Comparison of ENCODE assay signal across 9 cellular contexts in genomic region chr14:55272922-55273321, GRCh38. TPM values are rescaled to one million over a fixed set of nuclear protein-coding genes. Genes with fewer than 3 reads are reported as not detected.
A peak's percentile ranks its signal among the peaks of the same experiment; 100 is the strongest.
DNase-seq lines count a peak whose midpoint lies in the region; ATAC-seq and TF ChIP-seq lines count a peak whose summit lies in the region.
"Had no signal": no experiment of that assay in that cellular context is flagged by ENCODE, and none has a peak within 500 bp of the region (broad histone marks: within the 10 kb centered on the region; RNA-seq: fewer than 3 reads in every experiment).

No MANE protein-coding gene starts in this region.

- WGBS in hepatocyte (ENCODE audit: low lambda C conversion rate, missing lambda C conversion rate), result 35% methylated on average over 2 of the region's 2 CpGs
- WGBS in stomach, 5 donors, result 21 to 49% (median 24%) methylated on average over 2 of the region's 2 CpGs

- no peaks in the 10 kb centered on the region for H3K9me2 ChIP-seq in hepatocyte (replicated peaks; ENCODE audit: insufficient read depth)

- no peaks in the 10 kb centered on the region for H3K27me3 ChIP-seq in hepatocyte
- H3K27me3 ChIP-seq in stomach, result no peaks in the 10 kb centered on the region
- H3K27me3 ChIP-seq: sigmoid colon had no signal

- H3K27ac ChIP-seq in hepatocyte, result peak overlapping the region; percentile 98
- peak overlapping the region in 4 of 5 donors; percentile 94 to 99 (median 96) for H3K27ac ChIP-seq in stomach

- peaks cover 56% of the 10 kb centered on the region for H4K20me1 ChIP-seq in hepatocyte (ENCODE audit: insufficient read depth, poor library complexity, severe bottlenecking)

- intact Hi-C loops in activated CD4-positive, alpha-beta memory T cell treated with anti-CD3 and anti-CD28 coated beads for 36 hours (cut with micrococcal nuclease), result loop anchor here (1.0 to 10.0 kb wide), 4 partner anchors 34 to 309 kb away; partner anchors contain the start of gene KTN1
- intact Hi-C loops in stomach (cut with DNase I; ENCODE audit: low total_unique reads), result no loop called here

- no peak for TF ChIP-seq POLR2A in stomach (IDR thresholded peaks at IDR 0.05)

- TF ChIP-seq EP300 in stomach (IDR thresholded peaks at IDR 0.05), result no peak

- H3K27me3 Mint-ChIP-seq in activated CD8-positive, alpha-beta memory T cell treated with anti-CD3 and anti-CD28 coated beads, Interleukin-2, amount 10 ng/mL, durations not matched to agents 7 days and 5 days, result no peaks in the 10 kb centered on the region
- no peaks in the 10 kb centered on the region for H3K27me3 Mint-ChIP-seq in activated CD4-positive, alpha-beta memory T cell treated with anti-CD3 and anti-CD28 coated beads for 36 hours

- peak overlapping the region; percentile 42 for H3K4me3 Mint-ChIP-seq in activated CD8-positive, alpha-beta memory T cell treated with anti-CD3 and anti-CD28 coated beads, Interleukin-2, amount 10 ng/mL, durations not matched to agents 7 days and 5 days
- H3K4me3 Mint-ChIP-seq in activated CD4-positive, alpha-beta memory T cell treated with anti-CD3 and anti-CD28 coated beads for 36 hours, result peak overlapping the region; percentile 87

- H3K9me3 ChIP-seq in hepatocyte (ENCODE audit: low read depth) (no peaks in the 10 kb centered on the region), stomach (no peaks in the 10 kb centered on the region)
- H3K9me3 ChIP-seq: sigmoid colon had no signal

- TF ChIP-seq CTCF in hepatocyte (IDR thresholded peaks at IDR 0.05; ENCODE audit: poor library complexity), result no peak
- no peak for TF ChIP-seq CTCF in stomach (IDR thresholded peaks at IDR 0.05)

- H3K4me3 ChIP-seq in hepatocyte (peak overlapping the region; percentile 53), stomach (peak overlapping the region in 3 of 4 donors; percentile 82 to 93 (median 91))

- H3K9me3 Mint-ChIP-seq in activated CD8-positive, alpha-beta memory T cell treated with anti-CD3 and anti-CD28 coated beads, Interleukin-2, amount 10 ng/mL, durations not matched to agents 7 days and 5 days (ENCODE audit: low read depth), result no peaks in the 10 kb centered on the region
- no peaks in the 10 kb centered on the region for H3K9me3 Mint-ChIP-seq in activated CD4-positive, alpha-beta memory T cell treated with anti-CD3 and anti-CD28 coated beads for 36 hours

- H2AFZ ChIP-seq in hepatocyte, result no peak overlapping the region

- H3K4me2 ChIP-seq in hepatocyte, result peak overlapping the region; percentile 77

- POLR2A ChIA-PET in activated CD4-positive, alpha-beta memory T cell treated with anti-CD3 and anti-CD28 coated beads for 36 hours (lab: Charles Lee), result interaction anchor here (2.4 to 2.8 kb wide), 2 partner anchors 58 to 83 kb away, joined by 8 to 11 read pairs; no protein-coding TSS in a partner anchor

- peaks cover 31% of the 10 kb centered on the region for H3K4me1 ChIP-seq in hepatocyte (ENCODE audit: insufficient read depth)
- peaks cover 37 to 61% (median 50%) of the 10 kb centered on the region in 4 donors for H3K4me1 ChIP-seq in stomach

- CTCF ChIA-PET in activated CD8-positive, alpha-beta memory T cell treated with anti-CD3 and anti-CD28 coated beads, Interleukin-2, amount 10 ng/mL, durations not matched to agents 7 days and 5 days (lab: Charles Lee), result interaction anchor here (0.8 to 6.9 kb wide), 8 partner anchors 10 to 156 kb away, joined by 3 to 100 read pairs (median 4); no protein-coding TSS in a partner anchor
- CTCF ChIA-PET in activated CD4-positive, alpha-beta memory T cell treated with anti-CD3 and anti-CD28 coated beads for 36 hours (lab: Charles Lee), result interaction anchor here (0.9 to 7.4 kb wide), 9 partner anchors 15 to 173 kb away, joined by 3 to 180 read pairs (median 4); no protein-coding TSS in a partner anchor

- no peak for ATAC-seq in activated CD8-positive, alpha-beta memory T cell treated with anti-CD3 and anti-CD28 coated beads, Interleukin-2, amount 10 ng/mL, durations not matched to agents 7 days and 5 days
- no peak for ATAC-seq in HG02759 (IDR thresholded peaks at IDR 0.05; ENCODE audit: unreplicated experiment)

- H3K27ac Mint-ChIP-seq in activated CD8-positive, alpha-beta memory T cell treated with anti-CD3 and anti-CD28 coated beads, Interleukin-2, amount 10 ng/mL, durations not matched to agents 7 days and 5 days, result no peak overlapping the region
- H3K27ac Mint-ChIP-seq in activated CD4-positive, alpha-beta memory T cell treated with anti-CD3 and anti-CD28 coated beads for 36 hours, result peak overlapping the region; percentile 33

- no peak for DNase-seq in activated CD8-positive, alpha-beta memory T cell treated with anti-CD3 and anti-CD28 coated beads, Interleukin-2, amount 10 ng/mL, durations not matched to agents 7 days and 5 days
- no peak for DNase-seq in activated CD8-positive, alpha-beta memory T cell treated with anti-CD3 and anti-CD28 coated beads, Interleukin-2, amount 50 U/mL, for 4 hours
- no peak for DNase-seq in activated CD4-positive, alpha-beta memory T cell treated with anti-CD3 and anti-CD28 coated beads for 36 hours
- DNase-seq in hepatocyte (ENCODE audit: low spot score), result no peak
- no peak for DNase-seq in stomach
- no peak for DNase-seq in medulla oblongata (ENCODE audit: extremely low spot score)
- no peak for DNase-seq in AML-193 (lab: John Stamatoyannopoulos, UW)
- DNase-seq: sigmoid colon had no signal

- peaks cover 1% of the 10 kb centered on the region for H3K36me3 Mint-ChIP-seq in activated CD8-positive, alpha-beta memory T cell treated with anti-CD3 and anti-CD28 coated beads, Interleukin-2, amount 10 ng/mL, durations not matched to agents 7 days and 5 days
- no peaks in the 10 kb centered on the region for H3K36me3 Mint-ChIP-seq in activated CD4-positive, alpha-beta memory T cell treated with anti-CD3 and anti-CD28 coated beads for 36 hours

- peaks cover 63% of the 10 kb centered on the region for H3K79me2 ChIP-seq in hepatocyte

- H3K4me1 Mint-ChIP-seq in activated CD8-positive, alpha-beta memory T cell treated with anti-CD3 and anti-CD28 coated beads, Interleukin-2, amount 10 ng/mL, durations not matched to agents 7 days and 5 days, result peaks cover 53% of the 10 kb centered on the region
- peaks cover 58% of the 10 kb centered on the region for H3K4me1 Mint-ChIP-seq in activated CD4-positive, alpha-beta memory T cell treated with anti-CD3 and anti-CD28 coated beads for 36 hours (ENCODE audit: low read depth)

- H3K36me3 ChIP-seq in hepatocyte (replicated peaks; ENCODE audit: insufficient read depth, low read depth), result no peaks in the 10 kb centered on the region
- H3K36me3 ChIP-seq in stomach, result no peaks in the 10 kb centered on the region
- H3K36me3 ChIP-seq: sigmoid colon had no signal

RNA-seq across cellular contexts. Expression of gene FBXO34, which starts 1.7 kb away (rescaled TPM):
- total RNA-seq in activated CD8-positive, alpha-beta memory T cell treated with anti-CD3 and anti-CD28 coated beads, Interleukin-2, amount 10 ng/mL, durations not matched to agents 7 days and 5 days, result 10 to 100 TPM; 18.6 to 22.1 TPM
- 10 to 100 TPM; 19.8 to 22.0 TPM for total RNA-seq in activated CD4-positive, alpha-beta memory T cell treated with anti-CD3 and anti-CD28 coated beads for 36 hours
- total RNA-seq in hepatocyte (45.9 and 46.5 TPM in 2 replicates), stomach (10 to 100 TPM; 18.7 to 55.0 (median 45.3) TPM)
- polyA plus RNA-seq in hepatocyte (27.5 and 31.6 TPM in 2 replicates), stomach (10 to 100 TPM in 1 of 3 donors, 1 to 10 TPM in 2; 6.7 to 13.0 (median 9.5) TPM)
